In the genomic region with DNA sequence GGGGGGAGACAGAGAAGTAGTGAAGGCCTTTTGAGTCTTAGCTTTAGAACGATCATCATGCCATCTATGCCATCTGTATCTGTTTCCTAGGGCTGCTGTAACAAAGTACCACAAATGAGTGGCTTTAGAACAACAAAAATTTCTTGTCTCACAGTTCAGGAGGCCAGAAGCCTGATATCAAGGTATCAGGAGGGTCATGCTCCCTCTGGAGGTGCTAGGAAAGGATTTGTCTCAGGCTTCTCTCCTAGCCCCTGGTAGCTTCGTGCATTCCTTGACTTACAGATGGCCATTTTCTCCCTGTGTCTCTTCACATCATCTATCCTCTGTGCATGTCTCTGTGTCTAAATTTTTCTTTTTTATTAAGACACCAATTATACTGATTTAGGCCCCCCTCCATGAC, we compare ENCODE assay signal across 29 cellular contexts. TPM values are rescaled to one million over a fixed set of nuclear protein-coding genes. Genes with fewer than 3 reads are reported as not detected.
"Had no signal": no experiment of that assay in that cellular context is flagged by ENCODE, and none has a peak within 500 bp of the region (broad histone marks: within the 10 kb centered on the region; RNA-seq: fewer than 3 reads in every experiment).

No MANE protein-coding gene starts in this region.

- H3K27ac ChIP-seq: ovary, parathyroid adenoma, psoas muscle, right lobe of liver, sigmoid colon, stomach, thoracic aorta, thyroid gland, tibial nerve, upper lobe of left lung, vagina had no signal

- H3K79me2 ChIP-seq: parathyroid adenoma had no signal

- H3K27me3 Mint-ChIP-seq: progenitor cell of endocrine pancreas; stimulated activated naive B cell treated with anti-CD40 and anti-IgM and Interleukin-4, amounts not matched to agents 10 μg/mL and 1 μg/mL and 100 μg/mL, for 72 hours had no signal

- H3K4me1 ChIP-seq: parathyroid adenoma, psoas muscle, right lobe of liver, sigmoid colon, vagina had no signal

- H3K36me3 ChIP-seq: ovary, sigmoid colon, thoracic aorta, thyroid gland, vagina had no signal

- FAIRE-seq: small intestine, urothelium cell line had no signal

- H3K27me3 ChIP-seq: ovary, sigmoid colon, stomach, thyroid gland, tibial nerve, upper lobe of left lung, vagina had no signal

- H3K36me3 Mint-ChIP-seq: stimulated activated effector memory CD8-positive, alpha-beta T cell treated with anti-CD3 and anti-CD28 coated beads, Interleukin-12 subunit alpha, Interleukin-12 subunit beta, amount 100 ng/mL, for 72 hours had no signal

- H3K27ac Mint-ChIP-seq: nephron; progenitor cell of endocrine pancreas; stimulated activated effector memory CD8-positive, alpha-beta T cell treated with anti-CD3 and anti-CD28 coated beads, Interleukin-12 subunit alpha, Interleukin-12 subunit beta, amount 100 ng/mL, for 72 hours; stimulated activated naive B cell treated with anti-CD40 and anti-IgM and Interleukin-4, amounts not matched to agents 10 μg/mL and 1 μg/mL and 100 μg/mL, for 72 hours; stimulated activated naive CD8-positive, alpha-beta T cell treated with anti-CD3 and anti-CD28 coated beads, Interleukin-15, Interleukin-2, amounts not matched to agents 100 ng/mL and 50 ng/mL, for 24 hours had no signal

- ATAC-seq: natural killer cell; psoas muscle; right cardiac atrium; right lobe of liver; stimulated activated effector memory CD8-positive, alpha-beta T cell treated with anti-CD3 and anti-CD28 coated beads, Interleukin-12 subunit alpha, Interleukin-12 subunit beta, amount 100 ng/mL, for 72 hours had no signal

- H3K9me3 Mint-ChIP-seq: natural killer cell; nephron; neural crest cell; stimulated activated effector memory CD8-positive, alpha-beta T cell treated with anti-CD3 and anti-CD28 coated beads, Interleukin-12 subunit alpha, Interleukin-12 subunit beta, amount 100 ng/mL, for 72 hours; stimulated activated naive B cell treated with anti-CD40 and anti-IgM and Interleukin-4, amounts not matched to agents 10 μg/mL and 1 μg/mL and 100 μg/mL, for 72 hours; stimulated activated naive CD8-positive, alpha-beta T cell treated with anti-CD3 and anti-CD28 coated beads, Interleukin-15, Interleukin-2, amounts not matched to agents 100 ng/mL and 50 ng/mL, for 24 hours had no signal

- H2AFZ ChIP-seq: parathyroid adenoma had no signal

- H3K4me3 Mint-ChIP-seq: natural killer cell; nephron; neural crest cell; stimulated activated effector memory CD8-positive, alpha-beta T cell treated with anti-CD3 and anti-CD28 coated beads, Interleukin-12 subunit alpha, Interleukin-12 subunit beta, amount 100 ng/mL, for 72 hours; stimulated activated naive B cell treated with anti-CD40 and anti-IgM and Interleukin-4, amounts not matched to agents 10 μg/mL and 1 μg/mL and 100 μg/mL, for 72 hours; stimulated activated naive CD8-positive, alpha-beta T cell treated with anti-CD3 and anti-CD28 coated beads, Interleukin-15, Interleukin-2, amounts not matched to agents 100 ng/mL and 50 ng/mL, for 24 hours had no signal

- H3K9ac ChIP-seq: parathyroid adenoma had no signal

- DNase-seq: natural killer cell; occipital lobe; ovary; posterior cingulate gyrus; psoas muscle; right cardiac atrium; right lobe of liver; sigmoid colon; small intestine; stimulated activated CD4-positive, alpha-beta T cell treated with anti-CD3 and anti-CD28 coated beads, Interleukin-15, amount 100 ng/mL, for 24 hours; stimulated activated CD4-positive, alpha-beta T cell treated with anti-CD3 and anti-CD28 coated beads, Interleukin-2, amount 100 ng/mL, for 24 hours; stimulated activated CD4-positive, alpha-beta T cell treated with anti-CD3 and anti-CD28 coated beads, Interleukin-2, amount 100 ng/mL, for 48 hours; stimulated activated CD4-positive, alpha-beta T cell treated with anti-CD3 and anti-CD28 coated beads, Interleukin-4, amount 100 ng/mL, for 24 hours; stimulated activated naive B cell treated with anti-CD40 and anti-IgM and Interleukin-4, amounts not matched to agents 10 μg/mL and 1 μg/mL and 100 μg/mL, for 72 hours; stimulated activated naive CD4-positive, alpha-beta T cell treated with Interleukin-2 at 50 U/mL for 16 hours; stomach; thyroid gland; trophoblast cell; upper lobe of left lung had no signal

- H3K4me3 ChIP-seq: ovary, psoas muscle, right lobe of liver, sigmoid colon, stomach, thoracic aorta, thyroid gland, tibial nerve, upper lobe of left lung, vagina had no signal

- H3K9me3 ChIP-seq: ovary, psoas muscle, right lobe of liver, sigmoid colon, stomach, thoracic aorta, thyroid gland, tibial nerve, upper lobe of left lung, vagina had no signal

RNA-seq across cellular contexts. Expression of a gene that starts 5.2 kb away (rescaled TPM):
- total RNA-seq: neural crest cell had no signal
